In the genomic region with DNA sequence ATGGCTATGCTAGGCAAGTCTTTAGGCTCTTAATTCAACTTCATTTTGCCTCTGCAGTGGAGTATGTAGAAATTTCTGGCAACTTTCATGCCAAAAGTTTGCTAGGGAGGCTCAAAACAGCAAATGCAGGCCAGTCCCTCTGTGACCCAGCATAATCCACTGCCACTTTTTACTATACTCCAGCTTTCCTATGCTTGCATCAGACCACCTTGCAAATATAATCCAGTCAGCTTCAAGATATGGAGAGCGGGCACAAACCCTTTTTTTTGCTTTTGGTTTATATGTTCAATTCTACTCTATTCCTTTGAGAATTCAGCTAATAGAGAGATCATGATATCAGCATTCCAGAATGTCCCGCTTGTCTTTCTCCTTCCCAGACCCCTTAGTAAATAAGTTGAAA, we compare ENCODE assay signal across 25 cellular contexts.
"Had no signal": no experiment of that assay in that cellular context is flagged by ENCODE, and none has a peak within 500 bp of the region (broad histone marks: within the 10 kb centered on the region; RNA-seq: fewer than 3 reads in every experiment).

No MANE protein-coding gene starts in this region.

- H3K27ac ChIP-seq: brain microvascular endothelial cell, coronary artery, dorsolateral prefrontal cortex, esophagus muscularis mucosa, foreskin keratinocyte, gastrocnemius medialis had no signal

- H3K4me3 ChIP-seq: coronary artery, dorsolateral prefrontal cortex, esophagus muscularis mucosa, gastrocnemius medialis had no signal

- H3K27me3 ChIP-seq: brain microvascular endothelial cell, dorsolateral prefrontal cortex, esophagus muscularis mucosa, foreskin keratinocyte, gastrocnemius medialis had no signal

- DNase-seq: activated CD4-positive, alpha-beta memory T cell treated with anti-CD3 and anti-CD28 coated beads, Interleukin-2, amount 10 ng/mL, durations not matched to agents 7 days and 5 days; activated CD4-positive, alpha-beta T cell treated with anti-CD3 and anti-CD28 coated beads for 1 hour; activated CD4-positive, alpha-beta T cell treated with anti-CD3 and anti-CD28 coated beads for 4 hours; activated CD4-positive, alpha-beta T cell treated with anti-CD3 and anti-CD28 coated beads, Interleukin-2, amount 10 ng/mL, durations not matched to agents 7 days and 5 days; activated CD4-positive, alpha-beta T cell treated with anti-CD3 and anti-CD28 coated beads, Interleukin-2, amount 50 U/mL, for 4 hours; activated effector memory CD4-positive, alpha-beta T cell treated with Interleukin-2 at 50 U/mL for 16 hours; activated gamma-delta T cell treated with Interleukin-2 at 50 U/mL for 16 hours; activated naive CD4-positive, alpha-beta T cell treated with anti-CD3 and anti-CD28 coated beads, Interleukin-2, amount 50 U/mL, for 16 hours; activated naive CD4-positive, alpha-beta T cell treated with Interleukin-2 at 50 U/mL for 16 hours; activated T-cell treated with anti-CD3 and anti-CD28 coated beads, Interleukin-2, amount 50 U/mL, for 4 hours; amniotic stem cell; anterior cingulate cortex; brain microvascular endothelial cell; dorsolateral prefrontal cortex; effector memory CD4-positive, alpha-beta T cell; endodermal cell; foreskin keratinocyte; gastrocnemius medialis; glutamatergic neuron; T-helper 2 cell had no signal

- FAIRE-seq: astrocyte, bronchial epithelial cell had no signal

- H3K9me3 ChIP-seq: gastrocnemius medialis had no signal

- ATAC-seq: activated T-cell treated with anti-CD3 and anti-CD28 coated beads, Interleukin-2, amount 50 U/mL, for 4 hours; activated T-helper 17 cell treated with anti-CD3 and anti-CD28 coated beads, Interleukin-2, amount 50 U/mL, for 72 hours; foreskin keratinocyte; gastrocnemius medialis had no signal

- H3K36me3 ChIP-seq: brain microvascular endothelial cell, esophagus muscularis mucosa, gastrocnemius medialis had no signal

- H3K4me1 ChIP-seq: esophagus muscularis mucosa, foreskin keratinocyte, gastrocnemius medialis had no signal
